8 cellular contexts compared by ENCODE assay signal in genomic region chr19:861756-862528, GRCh38. TPM values are rescaled to one million over a fixed set of nuclear protein-coding genes. Genes with fewer than 3 reads are reported as not detected.
DNase-seq lines count a peak whose midpoint lies in the region; ATAC-seq, FAIRE-seq and TF ChIP-seq lines count a peak whose summit lies in the region.

No MANE protein-coding gene starts in this region.

- H4K8ac ChIP-seq in H1 (ENCODE audit: extremely low read depth, insufficient read depth, low read length) = peak overlapping the region; percentile 93; the same call in 1 of the 2 replicates

- TF ChIP-seq CTCF in GM12864 (IDR thresholded peaks at IDR 0.05; ENCODE audit: low read depth, low read length, missing control alignments) = no peak
- peak; percentile 53 to 73 (median 56) for TF ChIP-seq CTCF in H1 (IDR thresholded peaks at IDR 0.05; ENCODE audit: control extremely low read depth in 1 of 3, insufficient read depth in 1 of 3, low read depth in 1 of 3, low read length in 3 of 3)

- H3K27me3 ChIP-seq in H1 (replicated peaks in 1 of 4; ENCODE audit: control insufficient read depth in 3 of 4, extremely low read depth in 1 of 4, insufficient read depth in 3 of 4, low read length in 3 of 4) = peaks cover 9 to 25% (median 13%) of the 10 kb centered on the region in 4 experiments

- H3K4me2 ChIP-seq in H1 (ENCODE audit: insufficient read depth in 1 of 2, low read depth in 2 of 2, low read length in 2 of 2) = peak overlapping the region; percentile 62 to 72

- peak; percentile 49 for DNase-seq in GM12864 (ENCODE audit: low read depth)
- peak; percentile 62 for DNase-seq in NCI-H2196 treated with DMSO at 0.1 percent for 48 hours (lab: John Stamatoyannopoulos, UW; ENCODE audit: unreplicated experiment)
- DNase-seq in activated CD4-positive, alpha-beta T cell treated with anti-CD3 and anti-CD28 coated beads, Interleukin-2, amount 50 U/mL, for 24 hours (ENCODE audit: low read depth in 1 of 2, low spot score in 1 of 2) = peak; percentile 38 to 50
- DNase-seq in H1 (ENCODE audit: low read depth in 1 of 2, low spot score in 2 of 2) = peak; percentile 91 to 96
- DNase-seq in stimulated activated CD4-positive, alpha-beta T cell treated with anti-CD3 and anti-CD28 coated beads, Interleukin-15, amount 100 ng/mL, for 24 hours = peak; percentile 70

- no peaks in the 10 kb centered on the region for H3K9me3 ChIP-seq in H1 (ENCODE audit: insufficient read depth in 2 of 2, low read depth in 1 of 2, low read length in 1 of 2)

- H4K20me1 ChIP-seq in H1 (replicated peaks in 1 of 2; ENCODE audit: control insufficient read depth in 1 of 2, insufficient read depth in 2 of 2, low read length in 2 of 2) = peaks cover 0 to 8% of the 10 kb centered on the region in 2 experiments

- no peak for ATAC-seq in HG03354 (IDR thresholded peaks at IDR 0.05; ENCODE audit: poor library complexity, severe bottlenecking, unreplicated experiment)
- no peak for ATAC-seq in GM19467 (IDR thresholded peaks at IDR 0.05; ENCODE audit: unreplicated experiment)
- ATAC-seq in HG03342 (IDR thresholded peaks at IDR 0.05; ENCODE audit: unreplicated experiment) = no peak

- no peak overlapping the region for H3K23ac ChIP-seq in H1 (ENCODE audit: insufficient read length)

- H4K5ac ChIP-seq in H1 (ENCODE audit: insufficient read length, low read depth, low read length) = peak overlapping the region; percentile 52

- H3K23me2 ChIP-seq in H1 (ENCODE audit: low read depth, low read length) = peaks cover 10% of the 10 kb centered on the region; the same call in 1 of the 2 replicates

- no peak for TF ChIP-seq EP300 in H1 (IDR thresholded peaks at IDR 0.05; ENCODE audit: borderline replicate concordance in 1 of 2, low read depth in 2 of 2, low read length in 2 of 2)

- H2BK15ac ChIP-seq in H1 (ENCODE audit: low read length) = no peak overlapping the region; the same call in 1 of the 2 replicates

- no peaks in the 10 kb centered on the region for H3K79me1 ChIP-seq in H1 (ENCODE audit: low read depth, low read length)

- H2AK5ac ChIP-seq in H1 (ENCODE audit: low read depth, low read length) = no peak overlapping the region

- H3K4me3 ChIP-seq in GM12864 (ENCODE audit: low read depth, low read length) (no peak overlapping the region), H1 (ENCODE audit: extremely low read depth in 1 of 4, insufficient read depth in 2 of 4, low read depth in 3 of 4, low read length in 4 of 4) (peak overlapping the region in 2 of 4 experiments; percentile 8 to 59; a peak in 3 of 8 replicates)

- H3K14ac ChIP-seq in H1 (ENCODE audit: insufficient read length) = no peak overlapping the region

- H3K27ac ChIP-seq in H1 (ENCODE audit: low read depth, low read length) = no peak overlapping the region

- no peak overlapping the region for H3K4ac ChIP-seq in H1 (replicated peaks; ENCODE audit: insufficient read length, low read depth, low read length)

- H2AFZ ChIP-seq in H1 (ENCODE audit: low read length) = no peak overlapping the region

- H2BK120ac ChIP-seq in H1 (replicated peaks; ENCODE audit: low read depth, low read length) = no peak overlapping the region

- 12% methylated on average over 27 of the region's 57 CpGs; no CpG with 5 or more reads in 1 of the 2 experiments for WGBS in H1 (ENCODE audit: extremely low coverage in 1 of 2, insufficient coverage in 1 of 2, insufficient read length in 1 of 2, insufficient replicate concordance in 2 of 2, low coverage in 1 of 2, low lambda C conversion rate in 2 of 2, missing lambda C conversion rate in 1 of 2), 2 experiments

- peak overlapping the region; percentile 92; the same call in 1 of the 2 replicates for H2BK12ac ChIP-seq in H1 (ENCODE audit: low read depth, low read length)

- no peak overlapping the region for H3K9ac ChIP-seq in H1 (replicated peaks in 1 of 4; ENCODE audit: extremely low read depth in 1 of 4, low read depth in 3 of 4, low read length in 3 of 4)

- no peak for TF ChIP-seq POLR2A in H1 (IDR thresholded peaks at IDR 0.05; ENCODE audit: control extremely low read depth in 1 of 2, low read depth in 2 of 2, low read length in 2 of 2)

- H3K56ac ChIP-seq in H1 (replicated peaks; ENCODE audit: insufficient read length, low read depth, low read length) = no peak overlapping the region

- H3K36me3 ChIP-seq in H1 (ENCODE audit: control insufficient read depth in 2 of 4, insufficient read depth in 4 of 4, low read length in 3 of 4) = no peaks in the 10 kb centered on the region

- H4K91ac ChIP-seq in H1 (replicated peaks; ENCODE audit: insufficient read length, low read length) = peak overlapping the region; percentile 80

- peaks cover 0 to 5% (median 3%) of the 10 kb centered on the region in 4 experiments; a peak in 6 of 7 replicates for H3K4me1 ChIP-seq in H1 (replicated peaks in 1 of 4; ENCODE audit: control insufficient read depth in 3 of 4, insufficient read depth in 4 of 4, low read length in 3 of 4)

- no peak overlapping the region for H2BK20ac ChIP-seq in H1 (ENCODE audit: low read length)

- POLR2A ChIA-PET in H1 (lab: Charles Lee; ENCODE audit: partially characterized antibody) = interaction anchor here (1.0 to 2.8 kb wide), 7 partner anchors 14 to 157 kb away, joined by 3 to 22 read pairs (median 5); partner anchors contain the start of genes KISS1R, MED16, RNU6-9 and WDR18

- no peaks in the 10 kb centered on the region for H3K79me2 ChIP-seq in H1 (ENCODE audit: control insufficient read depth in 1 of 2, insufficient read depth in 2 of 2, low read length in 2 of 2)

- H3K18ac ChIP-seq in H1 (ENCODE audit: extremely low read depth, low read length) = no peak overlapping the region; the same call in none of the 2 replicates

- peak overlapping the region; percentile 77; the same call in 1 of the 2 replicates for H2BK5ac ChIP-seq in H1 (ENCODE audit: low read depth, low read length)

- peak; percentile 37 to 55; a peak in 3 of 4 replicates for TF ChIP-seq RAD21 in H1 (IDR thresholded peaks at IDR 0.05 in 1 of 2, conservative IDR thresholded peaks at IDR 0.05 in 1 of 2; ENCODE audit: low read depth in 2 of 2, low read length in 2 of 2)

- FAIRE-seq in H1 (lab: Jason Lieb, UNC) = no peak

- CTCF ChIA-PET in H1 (lab: Charles Lee; ENCODE audit: partially characterized antibody) = interaction anchor here (1.4 to 3.1 kb wide), 2 partner anchors 17 to 56 kb away, joined by 5 to 12 read pairs; no protein-coding TSS in a partner anchor

TF ChIP-seq in H1, 55 proteins besides CTCF, POLR2A, EP300 and RAD21 (continues in another document):
- TF ChIP-seq TEAD4 (IDR thresholded peaks at IDR 0.05; ENCODE audit: low read depth, low read length) (no peak), PHF8 (conservative IDR thresholded peaks at IDR 0.05; ENCODE audit: low read depth, low read length) (no peak)

RNA-seq across cellular contexts. Expression of gene CFD, which starts 2.5 kb away (rescaled TPM):
- 1.7 TPM in 2 replicates for total RNA-seq in H1 (2021; fragmentation: NEBNext Ultra II Directional; extraction: Animal tissue kit (Norgen Biotek cat#: 25700))
- 2.8 and 4.6 TPM in 2 replicates for polyA plus RNA-seq in H1 (2011; rRNA removed)
- 3.8 TPM for polyA plus RNA-seq in H1 (2011; cell fraction: cytosol; rRNA removed)
- polyA plus RNA-seq in H1 (2011; cell fraction: nucleus; rRNA removed) = 2.4 TPM
- polyA plus RNA-seq in H1 (2012, experiment 1 of 2) = 1.0 to 2.1 TPM (median 1.3 TPM) in 4 replicates
- 0.83 TPM for polyA plus RNA-seq in H1 (2012, experiment 2 of 2)
- polyA plus RNA-seq in H1 (2013, experiment 1 of 2) = 1.5 TPM
- 1.4 TPM for polyA plus RNA-seq in H1 (2013, experiment 2 of 2)
- not detected in 2 replicates for polyA minus RNA-seq in H1 (2011; rRNA and poly(A)+ RNA removed)
- 3.5 TPM for polyA minus RNA-seq in H1 (2011; cell fraction: cytosol; rRNA and poly(A)+ RNA removed)
- polyA minus RNA-seq in H1 (2011; cell fraction: nucleus; rRNA and poly(A)+ RNA removed) = 4.7 TPM

RNA-seq across cellular contexts. Expression of gene ELANE, which starts 9.8 kb away (rescaled TPM):
- total RNA-seq in H1 (2021; fragmentation: NEBNext Ultra II Directional; extraction: Animal tissue kit (Norgen Biotek cat#: 25700)) = not detected in 2 replicates
- polyA plus RNA-seq in H1 (2011; rRNA removed) = not detected in 2 replicates
- not detected for polyA plus RNA-seq in H1 (2011; cell fraction: cytosol; rRNA removed)
- not detected for polyA plus RNA-seq in H1 (2011; cell fraction: nucleus; rRNA removed)
- not detected in 4 replicates for polyA plus RNA-seq in H1 (2012, experiment 1 of 2)
- polyA plus RNA-seq in H1 (2012, experiment 2 of 2) = not detected
- polyA plus RNA-seq in H1 (2013, experiment 1 of 2) = not detected
- polyA plus RNA-seq in H1 (2013, experiment 2 of 2) = not detected
- not detected in 2 replicates for polyA minus RNA-seq in H1 (2011; rRNA and poly(A)+ RNA removed)
- polyA minus RNA-seq in H1 (2011; cell fraction: cytosol; rRNA and poly(A)+ RNA removed) = not detected
- polyA minus RNA-seq in H1 (2011; cell fraction: nucleus; rRNA and poly(A)+ RNA removed) = not detected

RNA-seq across cellular contexts. Expression of gene PRTN3, which starts 21.1 kb away (rescaled TPM):
- total RNA-seq in H1 (2021; fragmentation: NEBNext Ultra II Directional; extraction: Animal tissue kit (Norgen Biotek cat#: 25700)) = 0.39 and 0.42 TPM in 2 replicates
- polyA plus RNA-seq in H1 (2011; rRNA removed) = 2.1 and 3.1 TPM in 2 replicates
- polyA plus RNA-seq in H1 (2011; cell fraction: cytosol; rRNA removed) = 0.88 TPM
- polyA plus RNA-seq in H1 (2011; cell fraction: nucleus; rRNA removed) = 1.6 TPM
- polyA plus RNA-seq in H1 (2012, experiment 1 of 2) = 0.60 to 0.87 TPM (median 0.71 TPM) in 3 of 4 replicates, not detected in the other
- polyA plus RNA-seq in H1 (2012, experiment 2 of 2) = 0.89 TPM
- polyA plus RNA-seq in H1 (2013, experiment 1 of 2) = 1.0 TPM
- polyA plus RNA-seq in H1 (2013, experiment 2 of 2) = 1.2 TPM
- 0.24 TPM in 1 of 2 replicates, not detected in the other for polyA minus RNA-seq in H1 (2011; rRNA and poly(A)+ RNA removed)
- not detected for polyA minus RNA-seq in H1 (2011; cell fraction: cytosol; rRNA and poly(A)+ RNA removed)
- polyA minus RNA-seq in H1 (2011; cell fraction: nucleus; rRNA and poly(A)+ RNA removed) = not detected

RNA-seq across cellular contexts. Expression of gene MED16, which starts 31.0 kb away (rescaled TPM):
- total RNA-seq in H1 (2021; fragmentation: NEBNext Ultra II Directional; extraction: Animal tissue kit (Norgen Biotek cat#: 25700)) = 51.0 and 55.9 TPM in 2 replicates
- 67.2 and 134 TPM in 2 replicates for polyA plus RNA-seq in H1 (2011; rRNA removed)
- polyA plus RNA-seq in H1 (2011; cell fraction: cytosol; rRNA removed) = 48.2 TPM
- 64.8 TPM for polyA plus RNA-seq in H1 (2011; cell fraction: nucleus; rRNA removed)
- polyA plus RNA-seq in H1 (2012, experiment 1 of 2) = 29.8 to 51.8 TPM (median 46.8 TPM) in 4 replicates
- polyA plus RNA-seq in H1 (2012, experiment 2 of 2) = 56.1 TPM
- polyA plus RNA-seq in H1 (2013, experiment 1 of 2) = 21.0 TPM
- polyA plus RNA-seq in H1 (2013, experiment 2 of 2) = 20.8 TPM
- 22.8 and 26.1 TPM in 2 replicates for polyA minus RNA-seq in H1 (2011; rRNA and poly(A)+ RNA removed)
- 72.5 TPM for polyA minus RNA-seq in H1 (2011; cell fraction: cytosol; rRNA and poly(A)+ RNA removed)
- polyA minus RNA-seq in H1 (2011; cell fraction: nucleus; rRNA and poly(A)+ RNA removed) = 38.6 TPM

RNA-seq across cellular contexts. Expression of gene RNU6-9, which starts 31.3 kb away (rescaled TPM):
- total RNA-seq in H1 (2021; fragmentation: NEBNext Ultra II Directional; extraction: Animal tissue kit (Norgen Biotek cat#: 25700)) = not detected in 2 replicates
- not detected in 2 replicates for polyA plus RNA-seq in H1 (2011; rRNA removed)
- polyA plus RNA-seq in H1 (2011; cell fraction: cytosol; rRNA removed) = not detected
- polyA plus RNA-seq in H1 (2011; cell fraction: nucleus; rRNA removed) = not detected
- not detected in 4 replicates for polyA plus RNA-seq in H1 (2012, experiment 1 of 2)
- not detected for polyA plus RNA-seq in H1 (2012, experiment 2 of 2)
- not detected for polyA plus RNA-seq in H1 (2013, experiment 1 of 2)
- polyA plus RNA-seq in H1 (2013, experiment 2 of 2) = not detected
- under 0.01 TPM in 1 of 2 replicates, not detected in the other for polyA minus RNA-seq in H1 (2011; rRNA and poly(A)+ RNA removed)
- polyA minus RNA-seq in H1 (2011; cell fraction: cytosol; rRNA and poly(A)+ RNA removed) = not detected
- polyA minus RNA-seq in H1 (2011; cell fraction: nucleus; rRNA and poly(A)+ RNA removed) = not detected
